Comparison of ENCODE assay signal across 15 cellular contexts in genomic region chr9:111728617-111729366, GRCh38.
DNase-seq lines count a peak whose midpoint lies in the region; ATAC-seq, FAIRE-seq and TF ChIP-seq lines count a peak whose summit lies in the region.
"Had no signal": no experiment of that assay in that cellular context is flagged by ENCODE, and none has a peak within 500 bp of the region (broad histone marks: within the 10 kb centered on the region; RNA-seq: fewer than 3 reads in every experiment).

No MANE protein-coding gene starts in this region.

- peaks cover 13% of the 10 kb centered on the region for H3K36me3 Mint-ChIP-seq in activated CD4-positive, alpha-beta T cell treated with anti-CD3 and anti-CD28 coated beads, Interleukin-2, amount 10 ng/mL, durations not matched to agents 7 days and 5 days (ENCODE audit: low read depth)

- no peaks in the 10 kb centered on the region for H3K9me1 ChIP-seq in K562 (ENCODE audit: control insufficient read depth, insufficient read depth, low read length)

- H3K4me2 ChIP-seq in K562 (ENCODE audit: insufficient read depth, low read length), result no peak overlapping the region

- no peak for ATAC-seq in K562

- CTCF ChIA-PET in BJ (lab: Yijun Ruan, JAX), result no interaction called here
- CTCF ChIA-PET in K562 (lab: Yijun Ruan, JAX; ENCODE audit: low intra/inter-chr PET ratio), result no interaction called here
- CTCF ChIA-PET in activated CD4-positive, alpha-beta T cell treated with anti-CD3 and anti-CD28 coated beads, Interleukin-2, amount 10 ng/mL, durations not matched to agents 7 days and 5 days (lab: Charles Lee), result no interaction called here
- CTCF ChIA-PET in GM10248 (lab: Yijun Ruan, JAX), result no interaction called here

- no peak overlapping the region for H3K27ac ChIP-seq in K562 (ENCODE audit: extremely low read depth, low read depth, low read length)
- H3K27ac ChIP-seq: adrenal gland, transverse colon had no signal

- H4K20me1 ChIP-seq in K562 (replicated peaks; ENCODE audit: control insufficient read depth, insufficient read depth, low read length), result no peaks in the 10 kb centered on the region

- H3K4me3 ChIP-seq in BJ (ENCODE audit: low read depth, low read length) (no peak overlapping the region), K562 (no peak overlapping the region)
- H3K4me3 ChIP-seq: adrenal gland, transverse colon had no signal

- 0 out of 2 replicates have a peak, but pooled peaks cover 1% of the 10 kb centered on the region for H3K9me3 ChIP-seq in K562 (replicated peaks; ENCODE audit: control insufficient read depth, insufficient read depth, low read depth, low read length)

- no peaks in the 10 kb centered on the region for H3K4me1 ChIP-seq in K562 (replicated peaks in 1 of 2; ENCODE audit: control insufficient read depth in 2 of 2, insufficient read depth in 2 of 2, low read length in 2 of 2)
- H3K4me1 ChIP-seq: adrenal gland, transverse colon had no signal

- no peak overlapping the region for H3K9ac ChIP-seq in K562 (ENCODE audit: insufficient read depth in 1 of 2, low read depth in 2 of 2, low read length in 2 of 2)

- peaks cover 6% of the 10 kb centered on the region for H3K9me3 Mint-ChIP-seq in activated CD4-positive, alpha-beta T cell treated with anti-CD3 and anti-CD28 coated beads, Interleukin-2, amount 10 ng/mL, durations not matched to agents 7 days and 5 days

- 5% methylated on average over 2 of the region's 2 CpGs for WGBS in K562 (ENCODE audit: insufficient coverage, low coverage, missing lambda C conversion rate)

- H2AFZ ChIP-seq in K562 (ENCODE audit: low read depth, low read length), result no peak overlapping the region

- H3K36me3 ChIP-seq in BJ (ENCODE audit: control insufficient read depth, insufficient read depth, low read length) (no peaks in the 10 kb centered on the region), K562 (ENCODE audit: control insufficient read depth, insufficient read depth, low read length) (no peaks in the 10 kb centered on the region)
- H3K36me3 ChIP-seq: adrenal gland, transverse colon had no signal

- no peak for TF ChIP-seq EP300 in K562 (IDR thresholded peaks at IDR 0.05; ENCODE audit: low read length)

- no peak for FAIRE-seq in K562 (lab: Jason Lieb, UNC)

- in situ Hi-C loops in K562 (cut with MboI), result no loop called here
- in situ Hi-C loops in GM13976 (cut with MboI; ENCODE audit: low sequenced_read_pairs, unreplicated experiment), result no loop called here

- TF ChIP-seq CTCF in BJ (IDR thresholded peaks at IDR 0.05; ENCODE audit: insufficient read depth, low read depth, low read length) (no peak), K562 (IDR thresholded peaks at IDR 0.05 in 2 of 3, conservative IDR thresholded peaks at IDR 0.05 in 1 of 3; ENCODE audit: insufficient read depth in 2 of 3, low read depth in 1 of 3, low read length in 3 of 3) (no peak), GM13976 (IDR thresholded peaks at IDR 0.05; ENCODE audit: borderline replicate concordance, control extremely low read depth, extremely low read depth, insufficient read depth, missing control alignments) (no peak), GM10248 (IDR thresholded peaks at IDR 0.05; ENCODE audit: control extremely low read depth, extremely low read depth, low read depth, missing control alignments) (no peak)

- POLR2A ChIA-PET in BJ (lab: Charles Lee) (interaction anchor here (0.6 kb wide), 2 partner anchors 1042 to 1109 kb away, joined by 3 to 4 read pairs; no protein-coding TSS in a partner anchor), K562 (lab: Yijun Ruan, JAX) (no interaction called here), GM10248 (lab: Yijun Ruan, JAX) (no interaction called here)
- POLR2A ChIA-PET in activated CD4-positive, alpha-beta T cell treated with anti-CD3 and anti-CD28 coated beads, Interleukin-2, amount 10 ng/mL, durations not matched to agents 7 days and 5 days (lab: Charles Lee), result no interaction called here

- no peak overlapping the region for H3K27ac Mint-ChIP-seq in activated CD4-positive, alpha-beta T cell treated with anti-CD3 and anti-CD28 coated beads, Interleukin-2, amount 10 ng/mL, durations not matched to agents 7 days and 5 days

- no peaks in the 10 kb centered on the region for H3K27me3 ChIP-seq in BJ (ENCODE audit: control insufficient read depth, insufficient read depth, low read length)
- H3K27me3 ChIP-seq in K562 (ENCODE audit: control insufficient read depth in 2 of 2, insufficient read depth in 2 of 2, low read length in 2 of 2), result no peaks in the 10 kb centered on the region
- H3K27me3 ChIP-seq: adrenal gland, transverse colon had no signal

- DNase-seq in BJ (ENCODE audit: low read depth) (peak; percentile 67), LHCN-M2 (ENCODE audit: low read depth) (peak; percentile 96), K562 (ENCODE audit: extremely low read depth in 1 of 4, low spot score in 3 of 4) (no peak), lung microvascular endothelial cell (ENCODE audit: low read depth in 2 of 2) (peak; percentile 2 to 54), cardiac septum (ENCODE audit: low spot score) (no peak), GM13976 (ENCODE audit: low spot score) (no peak), GM10248 (ENCODE audit: extremely low spot score) (no peak)
- DNase-seq in activated CD4-positive, alpha-beta T cell treated with anti-CD3 and anti-CD28 coated beads, Interleukin-2, amount 10 ng/mL, durations not matched to agents 7 days and 5 days, result no peak
- DNase-seq: activated CD4-positive, alpha-beta T cell treated with anti-CD3 and anti-CD28 coated beads, Interleukin-2, amount 50 U/mL, for 4 hours; adrenal gland; glutamatergic neuron; GOT3; NCI-H2029; SHP77; transverse colon had no signal

- no peaks in the 10 kb centered on the region for H3K4me1 Mint-ChIP-seq in activated CD4-positive, alpha-beta T cell treated with anti-CD3 and anti-CD28 coated beads, Interleukin-2, amount 10 ng/mL, durations not matched to agents 7 days and 5 days

- H3K79me2 ChIP-seq in K562 (ENCODE audit: control insufficient read depth, insufficient read depth, low read length), result no peaks in the 10 kb centered on the region

- no peak overlapping the region for H3K4me3 Mint-ChIP-seq in activated CD4-positive, alpha-beta T cell treated with anti-CD3 and anti-CD28 coated beads, Interleukin-2, amount 10 ng/mL, durations not matched to agents 7 days and 5 days

- no TSS peak for BruUV-seq in K562 (replicated peaks; lab: Mats Ljungman, UMichigan)

- TF ChIP-seq POLR2A in K562 (conservative IDR thresholded peaks at IDR 0.05), result no peak

- intact Hi-C loops in K562 (cut with micrococcal nuclease) (loop anchor here (10.0 kb wide), 1 partner anchor 134 kb away; the partner anchor contains the start of gene PTGR1), cardiac septum (cut with DNase I) (no loop called here)

- no peak for TF ChIP-seq RAD21 in K562 (CRISPR knock-in tag; conservative IDR thresholded peaks at IDR 0.05 in 1 of 2, IDR thresholded peaks at IDR 0.05 in 1 of 2)

- H3K27me3 Mint-ChIP-seq in activated CD4-positive, alpha-beta T cell treated with anti-CD3 and anti-CD28 coated beads, Interleukin-2, amount 10 ng/mL, durations not matched to agents 7 days and 5 days, result no peaks in the 10 kb centered on the region

TF ChIP-seq in K562, 482 proteins besides CTCF, POLR2A, EP300 and RAD21:
- TF ChIP-seq FOSL1 (tag; conservative IDR thresholded peaks at IDR 0.05) (peak; percentile 70), CEBPB (tag; IDR thresholded peaks at IDR 0.05) (peak; percentile 75), CEBPG (CRISPR knock-in tag; IDR thresholded peaks at IDR 0.05) (no peak), CEBPG (tag; conservative IDR thresholded peaks at IDR 0.05 in 1 of 2, IDR thresholded peaks at IDR 0.05 in 1 of 2) (peak; percentile 21 to 86; a peak in 3 of 4 replicates), ATF3 (IDR thresholded peaks at IDR 0.05) (0 out of 2 replicates have a peak, but pooled peaks have one; percentile 21), ATF3 (CRISPR knock-in tag; conservative IDR thresholded peaks at IDR 0.05) (no peak), SMAD1 (IDR thresholded peaks at IDR 0.05; ENCODE audit: low read depth, low read length, partially characterized antibody) (no peak), ATF4 (CRISPR knock-in tag; IDR thresholded peaks at IDR 0.05) (no peak)

Comparison
In these comparisons a context has a peak if more than half of its experiments do, and no peak if none do; other contexts are left out.
1. DNase-seq: peak in BJ (single experiment), LHCN-M2 (single experiment) and lung microvascular endothelial cell (2 of 2); none in K562 (0 of 4), cardiac septum (single experiment), activated CD4-positive, alpha-beta T cell treated with anti-CD3 and anti-CD28 coated beads, Interleukin-2, amount 10 ng/mL, durations not matched to agents 7 days and 5 days (single experiment), GM13976 (single experiment) and GM10248 (single experiment).